ENCODE assay signal across 1 cellular context in genomic region chr9:135565141-135565628, GRCh38.
TF ChIP-seq lines count a peak whose summit lies in the region.

No MANE protein-coding gene starts in this region.

TF ChIP-seq in GM23338, 12 proteins besides CTCF, POLR2A, EP300 and RAD21:
- TF ChIP-seq ZNF462 (CRISPR knock-in tag; IDR thresholded peaks at IDR 0.05), result no peak
- TF ChIP-seq EZH2phosphoT487 (IDR thresholded peaks at IDR 0.05; ENCODE audit: unreplicated experiment), result no peak
- TF ChIP-seq JUNB (IDR thresholded peaks at IDR 0.05; ENCODE audit: unreplicated experiment), result no peak
- TF ChIP-seq REST (IDR thresholded peaks at IDR 0.05; ENCODE audit: unreplicated experiment), result no peak
- TF ChIP-seq ZNF114 (CRISPR knock-in tag; IDR thresholded peaks at IDR 0.05), result no peak
- TF ChIP-seq EZH2 (IDR thresholded peaks at IDR 0.05; ENCODE audit: low read depth, unreplicated experiment), result no peak
- TF ChIP-seq NANOG (IDR thresholded peaks at IDR 0.05; ENCODE audit: borderline replicate concordance), result no peak
- TF ChIP-seq STAT1 (IDR thresholded peaks at IDR 0.05; ENCODE audit: unreplicated experiment), result no peak
TF ChIP-seq in GM23338: peak in this region for 0.
